Comparison of ENCODE assay signal across 8 cellular contexts in genomic region chr20:51412333-51412761, GRCh38.
A peak's percentile ranks its signal among the peaks of the same experiment; 100 is the strongest.
DNase-seq lines count a peak whose midpoint lies in the region; ATAC-seq and TF ChIP-seq lines count a peak whose summit lies in the region.

No MANE protein-coding gene starts in this region.

- peaks cover 9% of the 10 kb centered on the region for H3K27me3 Mint-ChIP-seq in dendritic cell treated with granulocyte-macrophage colony-stimulating factor and Interleukin-4, amounts not matched to agents 40 ng/mL and 50 ng/mL, for 4 days

- TF ChIP-seq CTCF in mucosa of descending colon (IDR thresholded peaks at IDR 0.05) (no peak), foreskin keratinocyte (conservative IDR thresholded peaks at IDR 0.05) (no peak)

- intact Hi-C loops in dendritic cell treated with granulocyte-macrophage colony-stimulating factor and Interleukin-4, amounts not matched to agents 40 ng/mL and 50 ng/mL, for 4 days (cut with micrococcal nuclease) = no loop called here
- intact Hi-C loops in mucosa of descending colon (cut with DNase I, micrococcal nuclease) = no loop called here

- peak overlapping the region; percentile 30 for H3K4me3 Mint-ChIP-seq in dendritic cell treated with granulocyte-macrophage colony-stimulating factor and Interleukin-4, amounts not matched to agents 40 ng/mL and 50 ng/mL, for 4 days

- H3K9me3 ChIP-seq in mucosa of descending colon = no peaks in the 10 kb centered on the region

- H3K4me3 ChIP-seq in mucosa of descending colon = no peak overlapping the region

- peak; percentile 22 for DNase-seq in stimulated activated CD4-positive, alpha-beta T cell treated with anti-CD3 and anti-CD28 coated beads, Interleukin-15, amount 100 ng/mL, for 24 hours
- no peak for DNase-seq in stimulated activated CD4-positive, alpha-beta T cell treated with anti-CD3 and anti-CD28 coated beads, Interleukin-4, amount 100 ng/mL, for 4 hours
- no peak for DNase-seq in mucosa of descending colon
- no peak for DNase-seq in NK-92 (lab: John Stamatoyannopoulos, UW; ENCODE audit: unreplicated experiment)
- no peak for DNase-seq in foreskin keratinocyte
- no peak for DNase-seq in NCI-H1436 treated with DMSO at 0.1 percent for 48 hours (lab: John Stamatoyannopoulos, UW)

- H3K27ac Mint-ChIP-seq in dendritic cell treated with granulocyte-macrophage colony-stimulating factor and Interleukin-4, amounts not matched to agents 40 ng/mL and 50 ng/mL, for 4 days = peak overlapping the region; percentile 80

- H3K27ac ChIP-seq in foreskin keratinocyte = no peak overlapping the region

- H3K9me3 Mint-ChIP-seq in dendritic cell treated with granulocyte-macrophage colony-stimulating factor and Interleukin-4, amounts not matched to agents 40 ng/mL and 50 ng/mL, for 4 days = no peaks in the 10 kb centered on the region

- no peaks in the 10 kb centered on the region for H3K36me3 ChIP-seq in mucosa of descending colon (ENCODE audit: low read depth)

- ATAC-seq in mucosa of descending colon (peak; percentile 25), GM18498 (IDR thresholded peaks at IDR 0.05; ENCODE audit: unreplicated experiment) (no peak), foreskin keratinocyte (no peak)

- H3K27me3 ChIP-seq in foreskin keratinocyte = peaks cover 8% of the 10 kb centered on the region

- H3K4me1 Mint-ChIP-seq in dendritic cell treated with granulocyte-macrophage colony-stimulating factor and Interleukin-4, amounts not matched to agents 40 ng/mL and 50 ng/mL, for 4 days (ENCODE audit: low read depth) = peaks cover 55% of the 10 kb centered on the region

- peaks cover 54% of the 10 kb centered on the region for H3K36me3 Mint-ChIP-seq in dendritic cell treated with granulocyte-macrophage colony-stimulating factor and Interleukin-4, amounts not matched to agents 40 ng/mL and 50 ng/mL, for 4 days (ENCODE audit: low read depth)

- H3K4me1 ChIP-seq in mucosa of descending colon (ENCODE audit: low read depth) (peaks cover 9% of the 10 kb centered on the region), foreskin keratinocyte (peaks cover 4% of the 10 kb centered on the region)
